ENCODE assay signal across 1 cellular context in the genomic region with DNA sequence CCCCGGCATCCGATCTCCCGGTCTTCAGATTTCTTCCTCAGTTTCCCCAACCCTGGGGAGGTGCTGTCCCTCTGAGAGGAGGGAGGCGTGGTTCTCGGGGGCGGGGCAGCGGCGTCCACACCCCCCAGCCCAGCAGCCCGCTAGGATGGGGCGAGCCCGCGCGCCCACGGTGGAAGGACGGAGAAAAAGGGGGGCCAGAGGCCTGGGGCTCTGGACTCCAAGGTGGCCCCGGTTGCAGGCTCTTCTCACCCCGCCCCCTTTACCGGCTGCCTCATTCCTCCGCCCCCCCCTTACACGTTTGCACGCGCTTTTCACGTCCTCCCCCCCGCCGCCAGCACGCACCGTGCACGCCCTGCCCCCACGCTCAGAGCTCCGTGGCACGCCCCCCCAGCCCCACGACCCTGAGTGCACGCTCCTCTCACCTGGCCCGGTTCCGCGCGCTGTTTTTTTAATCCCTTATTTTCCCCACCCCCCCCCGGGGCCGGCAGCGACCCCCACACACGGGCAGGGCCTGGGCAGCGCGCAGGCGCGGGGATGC.
A peak's percentile ranks its signal among the peaks of the same experiment; 100 is the strongest.
TF ChIP-seq lines count a peak whose summit lies in the region.

No MANE protein-coding gene starts in this region.

TF ChIP-seq in GM12878, 131 proteins besides CTCF, POLR2A, EP300 and RAD21:
- TF ChIP-seq RELA (IDR thresholded peaks at IDR 0.05; ENCODE audit: borderline replicate concordance, partially characterized antibody) (no peak), STAT3 (IDR thresholded peaks at IDR 0.05; ENCODE audit: low read depth, low read length) (no peak), ZNF622 (IDR thresholded peaks at IDR 0.05) (no peak), TCF12 (IDR thresholded peaks at IDR 0.05; ENCODE audit: low read depth, low read length) (0 out of 2 replicates have a peak, but pooled peaks have one; percentile 7), EGR1 (IDR thresholded peaks at IDR 0.05; ENCODE audit: borderline replicate concordance in 1 of 2, low read depth in 2 of 2, low read length in 2 of 2) (peak in 1 of 2 experiments; percentile 26; a peak in 1 of 3 replicates), TCF7 (IDR thresholded peaks at IDR 0.05; ENCODE audit: borderline replicate concordance) (no peak)
- TF ChIP-seq, protein P1, sequence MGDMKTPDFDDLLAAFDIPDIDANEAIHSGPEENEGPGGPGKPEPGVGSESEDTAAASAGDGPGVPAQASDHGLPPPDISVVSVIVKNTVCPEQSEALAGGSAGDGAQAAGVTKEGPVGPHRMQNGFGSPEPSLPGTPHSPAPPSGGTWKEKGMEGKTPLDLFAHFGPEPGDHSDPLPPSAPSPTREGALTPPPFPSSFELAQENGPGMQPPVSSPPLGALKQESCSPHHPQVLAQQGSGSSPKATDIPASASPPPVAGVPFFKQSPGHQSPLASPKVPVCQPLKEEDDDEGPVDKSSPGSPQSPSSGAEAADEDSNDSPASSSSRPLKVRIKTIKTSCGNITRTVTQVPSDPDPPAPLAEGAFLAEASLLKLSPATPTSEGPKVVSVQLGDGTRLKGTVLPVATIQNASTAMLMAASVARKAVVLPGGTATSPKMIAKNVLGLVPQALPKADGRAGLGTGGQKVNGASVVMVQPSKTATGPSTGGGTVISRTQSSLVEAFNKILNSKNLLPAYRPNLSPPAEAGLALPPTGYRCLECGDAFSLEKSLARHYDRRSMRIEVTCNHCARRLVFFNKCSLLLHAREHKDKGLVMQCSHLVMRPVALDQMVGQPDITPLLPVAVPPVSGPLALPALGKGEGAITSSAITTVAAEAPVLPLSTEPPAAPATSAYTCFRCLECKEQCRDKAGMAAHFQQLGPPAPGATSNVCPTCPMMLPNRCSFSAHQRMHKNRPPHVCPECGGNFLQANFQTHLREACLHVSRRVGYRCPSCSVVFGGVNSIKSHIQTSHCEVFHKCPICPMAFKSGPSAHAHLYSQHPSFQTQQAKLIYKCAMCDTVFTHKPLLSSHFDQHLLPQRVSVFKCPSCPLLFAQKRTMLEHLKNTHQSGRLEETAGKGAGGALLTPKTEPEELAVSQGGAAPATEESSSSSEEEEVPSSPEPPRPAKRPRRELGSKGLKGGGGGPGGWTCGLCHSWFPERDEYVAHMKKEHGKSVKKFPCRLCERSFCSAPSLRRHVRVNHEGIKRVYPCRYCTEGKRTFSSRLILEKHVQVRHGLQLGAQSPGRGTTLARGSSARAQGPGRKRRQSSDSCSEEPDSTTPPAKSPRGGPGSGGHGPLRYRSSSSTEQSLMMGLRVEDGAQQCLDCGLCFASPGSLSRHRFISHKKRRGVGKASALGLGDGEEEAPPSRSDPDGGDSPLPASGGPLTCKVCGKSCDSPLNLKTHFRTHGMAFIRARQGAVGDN (IDR thresholded peaks at IDR 0.05): no peak
- TF ChIP-seq, protein P2, sequence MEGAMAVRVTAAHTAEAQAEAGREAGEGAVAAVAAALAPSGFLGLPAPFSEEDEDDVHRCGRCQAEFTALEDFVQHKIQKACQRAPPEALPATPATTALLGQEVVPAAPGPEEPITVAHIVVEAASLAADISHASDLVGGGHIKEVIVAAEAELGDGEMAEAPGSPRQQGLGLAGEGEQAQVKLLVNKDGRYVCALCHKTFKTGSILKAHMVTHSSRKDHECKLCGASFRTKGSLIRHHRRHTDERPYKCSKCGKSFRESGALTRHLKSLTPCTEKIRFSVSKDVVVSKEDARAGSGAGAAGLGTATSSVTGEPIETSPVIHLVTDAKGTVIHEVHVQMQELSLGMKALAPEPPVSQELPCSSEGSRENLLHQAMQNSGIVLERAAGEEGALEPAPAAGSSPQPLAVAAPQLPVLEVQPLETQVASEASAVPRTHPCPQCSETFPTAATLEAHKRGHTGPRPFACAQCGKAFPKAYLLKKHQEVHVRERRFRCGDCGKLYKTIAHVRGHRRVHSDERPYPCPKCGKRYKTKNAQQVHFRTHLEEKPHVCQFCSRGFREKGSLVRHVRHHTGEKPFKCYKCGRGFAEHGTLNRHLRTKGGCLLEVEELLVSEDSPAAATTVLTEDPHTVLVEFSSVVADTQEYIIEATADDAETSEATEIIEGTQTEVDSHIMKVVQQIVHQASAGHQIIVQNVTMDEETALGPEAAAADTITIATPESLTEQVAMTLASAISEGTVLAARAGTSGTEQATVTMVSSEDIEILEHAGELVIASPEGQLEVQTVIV (IDR thresholded peaks at IDR 0.05; ENCODE audit: borderline replicate concordance, partially characterized antibody): no peak
